ENCODE assay signal across 1 cellular context in genomic region chr16:19659554-19659953, GRCh38.
TF ChIP-seq lines count a peak whose summit lies in the region.

No MANE protein-coding gene starts in this region.

TF ChIP-seq in HepG2, 621 proteins besides CTCF, POLR2A, EP300 and RAD21:
- TF ChIP-seq ZNF607 (CRISPR knock-in tag; IDR thresholded peaks at IDR 0.05; ENCODE audit: borderline replicate concordance) (no peak), GPBP1L1 (CRISPR knock-in tag; IDR thresholded peaks at IDR 0.05) (no peak), PAXIP1 (CRISPR knock-in tag; conservative IDR thresholded peaks at IDR 0.05) (no peak), SRSF1 (optimal IDR thresholded peaks at IDR 0.05; ENCODE audit: low read depth, low read length) (no peak), HMG20B (CRISPR knock-in tag; conservative IDR thresholded peaks at IDR 0.05) (no peak), ZNF160 (CRISPR knock-in tag; IDR thresholded peaks at IDR 0.05) (no peak), STAG1 (CRISPR knock-in tag; IDR thresholded peaks at IDR 0.05) (peak; percentile 61), RBAK (CRISPR knock-in tag; IDR thresholded peaks at IDR 0.05) (no peak)
TF ChIP-seq in HepG2: peak in this region for 1.
